14 cellular contexts compared by ENCODE assay signal in genomic region chrX:53321943-53322497, GRCh38. TPM values are rescaled to one million over a fixed set of nuclear protein-coding genes. Genes with fewer than 3 reads are reported as not detected.
DNase-seq lines count a peak whose midpoint lies in the region; ATAC-seq and TF ChIP-seq lines count a peak whose summit lies in the region.
"Had no signal": no experiment of that assay in that cellular context is flagged by ENCODE, and none has a peak within 500 bp of the region (broad histone marks: within the 10 kb centered on the region; RNA-seq: fewer than 3 reads in every experiment).

No MANE protein-coding gene starts in this region.

- DNase-seq in CD4-positive, CD25-positive, alpha-beta regulatory T cell: no peak
- DNase-seq in H7 (peak; percentile 37), natural killer cell (no peak), NCI-H526 (lab: John Stamatoyannopoulos, UW) (no peak), left colon (no peak), NCI-H1417 treated with DMSO at 0.1 percent for 48 hours (lab: John Stamatoyannopoulos, UW) (no peak), HAP-1 (ENCODE audit: low spot score in 2 of 2) (no peak)
- no peak for DNase-seq in activated naive CD8-positive, alpha-beta T cell treated with anti-CD3 and anti-CD28 coated beads, Interleukin-2, amount 50 U/mL, for 24 hours
- DNase-seq: activated CD4-positive, alpha-beta T cell treated with anti-CD3 and anti-CD28 coated beads, Interleukin-2, amount 50 U/mL, for 1 hour; amniotic stem cell; islet precursor cell; NCI-H1048; NCI-H345 had no signal

- H3K36me3 Mint-ChIP-seq in CD4-positive, CD25-positive, alpha-beta regulatory T cell: no peaks in the 10 kb centered on the region
- H3K36me3 Mint-ChIP-seq in activated naive CD8-positive, alpha-beta T cell treated with anti-CD3 and anti-CD28 coated beads, Interleukin-2, amount 50 U/mL, for 24 hours (ENCODE audit: low read depth): no peaks in the 10 kb centered on the region
- H3K36me3 Mint-ChIP-seq in natural killer cell: no peaks in the 10 kb centered on the region

- H3K27me3 ChIP-seq in CD4-positive, CD25-positive, alpha-beta regulatory T cell (ENCODE audit: control insufficient read depth, insufficient read depth, low read length): peaks cover 24% of the 10 kb centered on the region
- H3K27me3 ChIP-seq in H7 (ENCODE audit: control insufficient read depth, insufficient read depth, low read length) (peaks cover 11% of the 10 kb centered on the region), HAP-1 (ENCODE audit: low read depth) (peaks cover 51% of the 10 kb centered on the region)

- peaks cover 0 to 25% (median 6%) of the 10 kb centered on the region in 4 donors for H3K4me1 Mint-ChIP-seq in CD4-positive, CD25-positive, alpha-beta regulatory T cell
- H3K4me1 Mint-ChIP-seq in activated naive CD8-positive, alpha-beta T cell treated with anti-CD3 and anti-CD28 coated beads, Interleukin-2, amount 50 U/mL, for 24 hours: peaks cover 12% of the 10 kb centered on the region
- H3K4me1 Mint-ChIP-seq in natural killer cell: peaks cover 14 to 24% of the 10 kb centered on the region in 2 donors

- H3K27me3 Mint-ChIP-seq in CD4-positive, CD25-positive, alpha-beta regulatory T cell: peaks cover 61% of the 10 kb centered on the region
- peaks cover 51% of the 10 kb centered on the region for H3K27me3 Mint-ChIP-seq in activated naive CD8-positive, alpha-beta T cell treated with anti-CD3 and anti-CD28 coated beads, Interleukin-2, amount 50 U/mL, for 24 hours
- peaks cover 35 to 68% of the 10 kb centered on the region in 2 donors for H3K27me3 Mint-ChIP-seq in natural killer cell (ENCODE audit: low read depth in 2 of 2)

- intact Hi-C loops in natural killer cell (cut with micrococcal nuclease) (no loop called here), left colon (cut with DNase I, micrococcal nuclease) (no loop called here)

- peaks cover 0 to 3% (median 0%) of the 10 kb centered on the region in 7 donors for H3K9me3 Mint-ChIP-seq in CD4-positive, CD25-positive, alpha-beta regulatory T cell
- no peaks in the 10 kb centered on the region for H3K9me3 Mint-ChIP-seq in activated naive CD8-positive, alpha-beta T cell treated with anti-CD3 and anti-CD28 coated beads, Interleukin-2, amount 50 U/mL, for 24 hours
- H3K9me3 Mint-ChIP-seq in natural killer cell: no peaks in the 10 kb centered on the region

- ATAC-seq in CD4-positive, CD25-positive, alpha-beta regulatory T cell (ENCODE audit: low read depth in 2 of 2): no peak
- no peak for ATAC-seq in activated naive CD8-positive, alpha-beta T cell treated with anti-CD3 and anti-CD28 coated beads, Interleukin-2, amount 50 U/mL, for 24 hours
- no peak for ATAC-seq in natural killer cell
- no peak for ATAC-seq in left colon

- H3K27ac Mint-ChIP-seq in CD4-positive, CD25-positive, alpha-beta regulatory T cell: peak overlapping the region in 2 of 3 donors; percentile 7 to 49
- H3K27ac Mint-ChIP-seq in activated naive CD8-positive, alpha-beta T cell treated with anti-CD3 and anti-CD28 coated beads, Interleukin-2, amount 50 U/mL, for 24 hours: no peak overlapping the region
- peak overlapping the region in 1 of 2 donors; percentile 58 for H3K27ac Mint-ChIP-seq in natural killer cell

- H3K4me3 ChIP-seq in CD4-positive, CD25-positive, alpha-beta regulatory T cell (ENCODE audit: low read depth, low read length): no peak overlapping the region
- H3K4me3 ChIP-seq in H7 (ENCODE audit: insufficient read depth, low read depth, low read length) (peak overlapping the region; percentile 71), HAP-1 (no peak overlapping the region; the same call in 1 of the 2 replicates)

- in situ Hi-C loops in HAP-1 (cut with MboI; ENCODE audit: low sequenced_read_pairs): no loop called here

- no peak for TF ChIP-seq CTCF in natural killer cell (IDR thresholded peaks at IDR 0.05)

- H3K4me3 Mint-ChIP-seq in CD4-positive, CD25-positive, alpha-beta regulatory T cell: peak overlapping the region; percentile 43 to 95 (median 52)
- H3K4me3 Mint-ChIP-seq in activated naive CD8-positive, alpha-beta T cell treated with anti-CD3 and anti-CD28 coated beads, Interleukin-2, amount 50 U/mL, for 24 hours: peak overlapping the region; percentile 43
- peak overlapping the region; percentile 80 for H3K4me3 Mint-ChIP-seq in natural killer cell

- no peak overlapping the region for H3K27ac ChIP-seq in CD4-positive, CD25-positive, alpha-beta regulatory T cell (ENCODE audit: insufficient read depth, low read length, poor library complexity, severe bottlenecking)
- H3K27ac ChIP-seq: C4-2B had no signal

- H3K36me3 ChIP-seq in CD4-positive, CD25-positive, alpha-beta regulatory T cell (ENCODE audit: control insufficient read depth, insufficient read depth, low read length): no peaks in the 10 kb centered on the region
- H3K36me3 ChIP-seq in H7 (replicated peaks; ENCODE audit: control insufficient read depth, insufficient read depth, low read length): no peaks in the 10 kb centered on the region
- no peaks in the 10 kb centered on the region for H3K36me3 ChIP-seq in HAP-1 (replicated peaks)

- peaks cover 16% of the 10 kb centered on the region for H3K4me1 ChIP-seq in CD4-positive, CD25-positive, alpha-beta regulatory T cell (ENCODE audit: control insufficient read depth, insufficient read depth, low read length, poor library complexity, severe bottlenecking)
- peaks cover 7% of the 10 kb centered on the region for H3K4me1 ChIP-seq in HAP-1

- no peaks in the 10 kb centered on the region for H3K9me3 ChIP-seq in CD4-positive, CD25-positive, alpha-beta regulatory T cell (ENCODE audit: control insufficient read depth in 2 of 2, low read length in 2 of 2)
- H3K9me3 ChIP-seq in HAP-1: no peaks in the 10 kb centered on the region

RNA-seq across cellular contexts. Expression of gene IQSEC2, which starts 40.6 kb away (rescaled TPM):
- total RNA-seq in CD4-positive, CD25-positive, alpha-beta regulatory T cell: 0.39 TPM
- polyA plus RNA-seq in CD4-positive, CD25-positive, alpha-beta regulatory T cell: under 1 TPM in 3 of 4 donors, not detected in 1; 0.15 to 0.42 (median 0.31) TPM
- 13.4 and 16.9 TPM in 2 replicates for total RNA-seq in H7 (2014; rRNA removed; shearing (Covaris generic))
- 1 to 10 TPM; 3.5 to 3.9 (median 3.7) TPM for total RNA-seq in natural killer cell
- 10 to 100 TPM; 32.1 to 32.9 TPM for total RNA-seq in left colon
